In genomic region chr9:5818424-5819142, GRCh38 we compare ENCODE assay signal across 20 cellular contexts. TPM values are rescaled to one million over a fixed set of nuclear protein-coding genes. Genes with fewer than 3 reads are reported as not detected.
DNase-seq lines count a peak whose midpoint lies in the region; ATAC-seq, FAIRE-seq and TF ChIP-seq lines count a peak whose summit lies in the region.
"Had no signal": no experiment of that assay in that cellular context is flagged by ENCODE, and none has a peak within 500 bp of the region (broad histone marks: within the 10 kb centered on the region; RNA-seq: fewer than 3 reads in every experiment).

No MANE protein-coding gene starts in this region.

- TF ChIP-seq POLR2A in breast epithelium (IDR thresholded peaks at IDR 0.05): no peak

- ATAC-seq in PC-3 (no peak; the same call in 1 of the 2 replicates), HG03521 (IDR thresholded peaks at IDR 0.05; ENCODE audit: unreplicated experiment) (no peak)
- ATAC-seq in activated T-cell treated with anti-CD3 and anti-CD28 coated beads, Interleukin-2, amount 50 U/mL, for 72 hours (replicated peaks in 1 of 2): no peak
- ATAC-seq: GM12878 had no signal

- H3K9me3 Mint-ChIP-seq in MCF 10A (ENCODE audit: unreplicated experiment): no peaks in the 10 kb centered on the region
- H3K9me3 Mint-ChIP-seq in activated T-cell treated with anti-CD3 and anti-CD28 coated beads, Interleukin-2, amount 50 U/mL, for 72 hours: no peaks in the 10 kb centered on the region
- H3K9me3 Mint-ChIP-seq: CD4-positive, CD25-positive, alpha-beta regulatory T cell had no signal

- H3K9ac ChIP-seq in PC-3 (ENCODE audit: low read length): no peak overlapping the region
- H3K9ac ChIP-seq: SK-N-SH had no signal

- CTCF ChIA-PET in MCF 10A (lab: Yijun Ruan, JAX) (interaction anchor here (0.6 to 6.9 kb wide), 6 partner anchors 14 to 1641 kb away, joined by 3 to 45 read pairs (median 3); partner anchors contain the start of gene ERMP1), PC-3 (lab: Charles Lee) (interaction anchor here (0.6 kb wide), 1 partner anchor 214 kb away, joined by 3 read pairs; no protein-coding TSS in a partner anchor)

- H3K79me2 ChIP-seq in PC-3 (ENCODE audit: low read length): peaks cover 8% of the 10 kb centered on the region; the same call in 1 of the 2 replicates

- no peaks in the 10 kb centered on the region for H3K9me2 ChIP-seq in PC-3 (replicated peaks; ENCODE audit: low read length)
- H3K9me2 ChIP-seq: SK-N-SH had no signal

- no peaks in the 10 kb centered on the region for H3K27me3 Mint-ChIP-seq in MCF 10A (ENCODE audit: insufficient read depth, unreplicated experiment)
- no peaks in the 10 kb centered on the region for H3K27me3 Mint-ChIP-seq in activated T-cell treated with anti-CD3 and anti-CD28 coated beads, Interleukin-2, amount 50 U/mL, for 72 hours (ENCODE audit: low read depth)
- H3K27me3 Mint-ChIP-seq: B cell; CD4-positive, CD25-positive, alpha-beta regulatory T cell; IgD-negative memory B cell had no signal

- BruUV-seq in MCF 10A (replicated peaks; lab: Mats Ljungman, UMichigan): no TSS peak
- no TSS peak for BruUV-seq in PC-3 (replicated peaks; lab: Mats Ljungman, UMichigan)

- H3K27ac Mint-ChIP-seq in MCF 10A (ENCODE audit: low read depth, unreplicated experiment): peak overlapping the region; percentile 7
- no peak overlapping the region for H3K27ac Mint-ChIP-seq in activated T-cell treated with anti-CD3 and anti-CD28 coated beads, Interleukin-2, amount 50 U/mL, for 72 hours
- H3K27ac Mint-ChIP-seq: B cell had no signal

- no peak overlapping the region for H3K4me3 Mint-ChIP-seq in MCF 10A (ENCODE audit: unreplicated experiment)
- no peak overlapping the region for H3K4me3 Mint-ChIP-seq in activated T-cell treated with anti-CD3 and anti-CD28 coated beads, Interleukin-2, amount 50 U/mL, for 72 hours
- H3K4me3 Mint-ChIP-seq: B cell; CD4-positive, CD25-positive, alpha-beta regulatory T cell; IgD-negative memory B cell had no signal

- POLR2A ChIA-PET in MCF 10A (lab: Yijun Ruan, JAX): interaction anchor here (0.8 to 2.5 kb wide), 6 partner anchors 10 to 190 kb away, joined by 3 to 10 read pairs (median 4); partner anchors contain the start of gene ERMP1
- POLR2A ChIA-PET in PC-3 (lab: Charles Lee; ENCODE audit: unreplicated experiment): interaction anchor here (0.6 kb wide), 2 partner anchors 15 to 863 kb away, joined by 3 read pairs; no protein-coding TSS in a partner anchor

- H3K4me2 ChIP-seq in PC-3 (ENCODE audit: low read length): peak overlapping the region; percentile 63; the same call in 1 of the 2 replicates
- H3K4me2 ChIP-seq: SK-N-SH had no signal

- no peaks in the 10 kb centered on the region for H3K4me1 ChIP-seq in breast epithelium
- H3K4me1 ChIP-seq in PC-3 (ENCODE audit: insufficient read depth, low read length): peaks cover 49% of the 10 kb centered on the region

- H3K27me3 ChIP-seq in breast epithelium (no peaks in the 10 kb centered on the region), PC-3 (ENCODE audit: low read length) (no peaks in the 10 kb centered on the region)

- H3K36me3 Mint-ChIP-seq in MCF 10A (ENCODE audit: insufficient read depth, unreplicated experiment): peaks cover 11% of the 10 kb centered on the region
- H3K36me3 Mint-ChIP-seq in activated T-cell treated with anti-CD3 and anti-CD28 coated beads, Interleukin-2, amount 50 U/mL, for 72 hours (ENCODE audit: insufficient read depth in 2 of 2): peaks cover 4 to 8% of the 10 kb centered on the region in 2 donors

- H3K4me1 Mint-ChIP-seq in MCF 10A (ENCODE audit: insufficient read depth, unreplicated experiment): peaks cover 16% of the 10 kb centered on the region
- no peaks in the 10 kb centered on the region for H3K4me1 Mint-ChIP-seq in activated T-cell treated with anti-CD3 and anti-CD28 coated beads, Interleukin-2, amount 50 U/mL, for 72 hours (ENCODE audit: low read depth)

- intact Hi-C loops in MCF 10A (cut with micrococcal nuclease) (no loop called here), breast epithelium (cut with DNase I; ENCODE audit: low total_unique reads) (no loop called here), PC-3 (cut with micrococcal nuclease) (no loop called here)

- no peaks in the 10 kb centered on the region for H3K36me3 ChIP-seq in breast epithelium
- H3K36me3 ChIP-seq in PC-3 (ENCODE audit: low read depth, low read length): peaks cover 12% of the 10 kb centered on the region

- H4K20me1 ChIP-seq in PC-3 (ENCODE audit: low read length): no peaks in the 10 kb centered on the region

- DNase-seq in MCF 10A (ENCODE audit: unreplicated experiment) (no peak), breast epithelium (ENCODE audit: low spot score in 2 of 2) (no peak), PC-3 (no peak), NCI-H1694 treated with DMSO at 0.1 percent for 48 hours (lab: John Stamatoyannopoulos, UW) (no peak)
- DNase-seq in activated T-cell treated with anti-CD3 and anti-CD28 coated beads, Interleukin-2, amount 50 U/mL, for 72 hours: no peak
- no peak for DNase-seq in stimulated activated CD4-positive, alpha-beta T cell treated with anti-CD3 and anti-CD28 coated beads, Interleukin-4, amount 100 ng/mL, for 4 hours
- DNase-seq: CD4-positive, CD25-positive, alpha-beta regulatory T cell; DMS53; NCI-H1105 treated with DMSO at 0.1 percent for 48 hours; NCI-H1694; NCI-H510A; NCI-H748 treated with DMSO at 0.1 percent for 48 hours; NK-92 treated with Interleukin-12 subunit alpha and Interleukin-12 subunit beta, amount 100 ng/mL, for 24 hours; SHP77 treated with DMSO at 0.1 percent for 48 hours; SK-N-SH had no signal

- H3K9me3 ChIP-seq in breast epithelium (no peaks in the 10 kb centered on the region), PC-3 (ENCODE audit: low read length) (no peaks in the 10 kb centered on the region)
- H3K9me3 ChIP-seq: SK-N-SH had no signal

- TF ChIP-seq CTCF in MCF 10A (IDR thresholded peaks at IDR 0.05; ENCODE audit: unreplicated experiment) (no peak), breast epithelium (IDR thresholded peaks at IDR 0.05) (no peak), PC-3 (conservative IDR thresholded peaks at IDR 0.05; ENCODE audit: low read depth, low read length) (no peak)

- H2AFZ ChIP-seq in PC-3 (ENCODE audit: low read length): no peak overlapping the region

- no peak overlapping the region for H3K27ac ChIP-seq in breast epithelium
- H3K27ac ChIP-seq in PC-3 (ENCODE audit: low read length): peak overlapping the region; percentile 41

- FAIRE-seq in islet of Langerhans (lab: Jason Lieb, UNC): peak; percentile 71

- H3F3A ChIP-seq in PC-3 (ENCODE audit: low read length, unreplicated experiment): no peaks in the 10 kb centered on the region

- no peak overlapping the region for H3K4me3 ChIP-seq in breast epithelium
- H3K4me3 ChIP-seq in PC-3 (ENCODE audit: low read length): no peak overlapping the region
- H3K4me3 ChIP-seq: GM12878 had no signal

RNA-seq across cellular contexts. Expression of gene ERMP1, which starts 14.3 kb away (rescaled TPM):
- total RNA-seq in MCF 10A (2022) (13.6 and 17.2 TPM in 2 replicates), breast epithelium (10 to 100 TPM; 12.6 to 39.2 (median 34.1) TPM), PC-3 (2014; rRNA removed) (17.8 and 19.2 TPM in 2 replicates)
- 10 to 100 TPM; 17.6 to 18.1 TPM for total RNA-seq in activated T-cell treated with anti-CD3 and anti-CD28 coated beads, Interleukin-2, amount 50 U/mL, for 72 hours
